In genomic region chr1:107776898-107777663, GRCh38 we compare ENCODE assay signal across 9 cellular contexts.
A peak's percentile ranks its signal among the peaks of the same experiment; 100 is the strongest.
DNase-seq lines count a peak whose midpoint lies in the region; ATAC-seq, FAIRE-seq and TF ChIP-seq lines count a peak whose summit lies in the region.
"Had no signal": no experiment of that assay in that cellular context is flagged by ENCODE, and none has a peak within 500 bp of the region (broad histone marks: within the 10 kb centered on the region; RNA-seq: fewer than 3 reads in every experiment).

No MANE protein-coding gene starts in this region.

- intact Hi-C loops in endothelial cell of umbilical vein (cut with micrococcal nuclease) (no loop called here), mammary epithelial cell (cut with micrococcal nuclease) (no loop called here)

- dilution Hi-C loops in endothelial cell of umbilical vein (cut with MboI; ENCODE audit: extremely low pct_ligation_motif_present, low sequenced_read_pairs) (no loop called here), mammary epithelial cell (cut with HindIII; ENCODE audit: low sequenced_read_pairs) (no loop called here)

- H3K79me2 ChIP-seq in endothelial cell of umbilical vein (ENCODE audit: control insufficient read depth, insufficient read depth, low read length) = no peaks in the 10 kb centered on the region
- H3K79me2 ChIP-seq in mammary epithelial cell (ENCODE audit: insufficient read depth, low read length) = no peaks in the 10 kb centered on the region

- no peak for TF ChIP-seq POLR2A in endothelial cell of umbilical vein (IDR thresholded peaks at IDR 0.05; ENCODE audit: low read depth, low read length)

- no peaks in the 10 kb centered on the region for H4K20me1 ChIP-seq in endothelial cell of umbilical vein (replicated peaks; ENCODE audit: control insufficient read depth, extremely low read depth, insufficient read depth, low read length)
- H4K20me1 ChIP-seq in mammary epithelial cell (ENCODE audit: insufficient read depth, low read length) = no peaks in the 10 kb centered on the region

- no peak for DNase-seq in endothelial cell of umbilical vein (ENCODE audit: low read depth, low spot score)
- DNase-seq in A172 (ENCODE audit: low spot score) = no peak
- DNase-seq in islet precursor cell = no peak
- no peak for DNase-seq in foreskin fibroblast
- DNase-seq in mammary epithelial cell = no peak
- DNase-seq: NCI-H446 had no signal

- ATAC-seq in GM18858 (IDR thresholded peaks at IDR 0.05; ENCODE audit: unreplicated experiment) = peak; percentile 91
- peak; percentile 94 for ATAC-seq in GM21529 (IDR thresholded peaks at IDR 0.05; ENCODE audit: unreplicated experiment)
- ATAC-seq in HG03457 (IDR thresholded peaks at IDR 0.05; ENCODE audit: unreplicated experiment) = peak; percentile 93

- CTCF ChIA-PET in endothelial cell of umbilical vein (lab: Charles Lee) = interaction anchor here (1.9 to 4.8 kb wide), 2 partner anchors 343 to 348 kb away, joined by 4 to 26 read pairs; no protein-coding TSS in a partner anchor
- CTCF ChIA-PET in mammary epithelial cell (lab: Charles Lee; ENCODE audit: low non-redundant PET) = no interaction called here

- POLR2A ChIA-PET in endothelial cell of umbilical vein (lab: Charles Lee) = no interaction called here

- H3K9me3 ChIP-seq in endothelial cell of umbilical vein (replicated peaks; ENCODE audit: control insufficient read depth, insufficient read depth, low read length) (no peaks in the 10 kb centered on the region), mammary epithelial cell (replicated peaks; ENCODE audit: insufficient read depth, low read length) (no peaks in the 10 kb centered on the region)

- H3K9ac ChIP-seq in endothelial cell of umbilical vein (replicated peaks; ENCODE audit: extremely low read depth, insufficient read depth, low read length) (no peak overlapping the region), mammary epithelial cell (ENCODE audit: insufficient read depth, low read length) (no peak overlapping the region)

- H3K4me3 ChIP-seq in endothelial cell of umbilical vein (replicated peaks in 1 of 3; ENCODE audit: insufficient read depth in 1 of 3, low read depth in 1 of 3, low read length in 3 of 3) = no peak overlapping the region
- H3K4me3 ChIP-seq in foreskin fibroblast (ENCODE audit: low read depth in 1 of 2, low read length in 2 of 2) = no peak overlapping the region
- H3K4me3 ChIP-seq in mammary epithelial cell (replicated peaks in 1 of 3; ENCODE audit: insufficient read depth in 1 of 3, low read depth in 2 of 3, low read length in 3 of 3) = no peak overlapping the region

- H3K27ac ChIP-seq in endothelial cell of umbilical vein (ENCODE audit: insufficient read depth, low read depth, low read length) (no peak overlapping the region), mammary epithelial cell (ENCODE audit: insufficient read depth, low read depth, low read length) (no peak overlapping the region)

- H2AFZ ChIP-seq in endothelial cell of umbilical vein (ENCODE audit: low read depth, low read length) (no peak overlapping the region), mammary epithelial cell (ENCODE audit: low read depth, low read length) (no peak overlapping the region)

- TF ChIP-seq CTCF in endothelial cell of umbilical vein (IDR thresholded peaks at IDR 0.05; ENCODE audit: extremely low read depth in 1 of 2, insufficient read depth in 1 of 2, low read depth in 1 of 2, low read length in 2 of 2) = no peak
- no peak for TF ChIP-seq CTCF in foreskin fibroblast (IDR thresholded peaks at IDR 0.05; ENCODE audit: low read depth, low read length)
- TF ChIP-seq CTCF in mammary epithelial cell (conservative IDR thresholded peaks at IDR 0.05 in 1 of 2, IDR thresholded peaks at IDR 0.05 in 1 of 2; ENCODE audit: extremely low read depth in 1 of 2, insufficient read depth in 1 of 2, low read depth in 1 of 2, low read length in 2 of 2) = no peak

- H3K27me3 ChIP-seq in endothelial cell of umbilical vein (ENCODE audit: control insufficient read depth in 2 of 2, insufficient read depth in 2 of 2, low read length in 2 of 2) (no peaks in the 10 kb centered on the region), mammary epithelial cell (ENCODE audit: insufficient read depth, low read length) (no peaks in the 10 kb centered on the region)

- H3K36me3 ChIP-seq in endothelial cell of umbilical vein (ENCODE audit: control insufficient read depth in 2 of 2, extremely low read depth in 1 of 2, insufficient read depth in 2 of 2, low read length in 2 of 2) (no peaks in the 10 kb centered on the region), mammary epithelial cell (ENCODE audit: insufficient read depth, low read length) (no peaks in the 10 kb centered on the region)

- BruUV-seq in endothelial cell of umbilical vein (replicated peaks; lab: Mats Ljungman, UMichigan) = no TSS peak
- no TSS peak for BruUV-seq in mammary epithelial cell (replicated peaks; lab: Mats Ljungman, UMichigan)

- peak; percentile 47 for FAIRE-seq in endothelial cell of umbilical vein (lab: Jason Lieb, UNC)

- H3K4me2 ChIP-seq in endothelial cell of umbilical vein (ENCODE audit: insufficient read depth, low read length) = no peak overlapping the region
- no peak overlapping the region for H3K4me2 ChIP-seq in mammary epithelial cell (ENCODE audit: insufficient read depth, low read depth, low read length)

- WGBS in mammary epithelial cell (ENCODE audit: low coverage, missing lambda C conversion rate) = 80% methylated on average over 3 of the region's 4 CpGs

- in situ Hi-C loops in mammary epithelial cell (cut with MboI; ENCODE audit: low sequenced_read_pairs in 2 of 2) = loop anchor here (5.0 to 25.0 kb wide), 2 partner anchors 350 to 860 kb away; no protein-coding TSS in a partner anchor

- H3K4me1 ChIP-seq in endothelial cell of umbilical vein (ENCODE audit: control insufficient read depth, extremely low read depth, insufficient read depth, low read length) (no peaks in the 10 kb centered on the region), mammary epithelial cell (ENCODE audit: insufficient read depth, low read length) (no peaks in the 10 kb centered on the region)

- H3K9me1 ChIP-seq in endothelial cell of umbilical vein (replicated peaks; ENCODE audit: control insufficient read depth, extremely low read depth, insufficient read depth, low read length) = no peaks in the 10 kb centered on the region

TF ChIP-seq in endothelial cell of umbilical vein, 7 proteins besides CTCF, POLR2A, EP300 and RAD21:
- TF ChIP-seq MYC (IDR thresholded peaks at IDR 0.05; ENCODE audit: low read depth, low read length) (no peak), POLR2AphosphoS5 (IDR thresholded peaks at IDR 0.05; ENCODE audit: insufficient read depth, low read depth, low read length) (no peak), EZH2 (IDR thresholded peaks at IDR 0.05; ENCODE audit: borderline replicate concordance, low read depth, low read length, severe bottlenecking) (no peak), GATA2 (IDR thresholded peaks at IDR 0.05; ENCODE audit: insufficient read depth, insufficient read length, low read depth, low read length) (no peak), FOS (IDR thresholded peaks at IDR 0.05; ENCODE audit: borderline replicate concordance, insufficient read depth, low read length) (no peak), JUN (IDR thresholded peaks at IDR 0.05; ENCODE audit: borderline replicate concordance, insufficient read depth, insufficient read length, low read depth) (no peak), MAX (IDR thresholded peaks at IDR 0.05; ENCODE audit: insufficient read depth, insufficient read length) (no peak)
